Comparison of ENCODE assay signal across 2 cellular contexts in genomic region chr1:230086152-230086551, GRCh38.
TF ChIP-seq lines count a peak whose summit lies in the region.

No MANE protein-coding gene starts in this region.

TF ChIP-seq in IMR-90, 13 proteins besides CTCF, POLR2A, EP300 and RAD21:
- TF ChIP-seq MAFK (IDR thresholded peaks at IDR 0.05; ENCODE audit: low read depth, low read length), result no peak
- TF ChIP-seq SMC3 (IDR thresholded peaks at IDR 0.05; ENCODE audit: low read depth, low read length), result no peak
- no peak for TF ChIP-seq RFX5 (IDR thresholded peaks at IDR 0.05; ENCODE audit: low read depth, low read length)
- TF ChIP-seq USF2 (IDR thresholded peaks at IDR 0.05; ENCODE audit: low read depth, low read length), result no peak
- TF ChIP-seq MAZ (IDR thresholded peaks at IDR 0.05; ENCODE audit: borderline replicate concordance, low read depth, low read length), result no peak
- TF ChIP-seq RCOR1 (IDR thresholded peaks at IDR 0.05; ENCODE audit: insufficient replicate concordance, low read length), result no peak
- TF ChIP-seq NFE2L2 (IDR thresholded peaks at IDR 0.05; ENCODE audit: low read depth, low read length), result no peak
- no peak for TF ChIP-seq ELK1 (IDR thresholded peaks at IDR 0.05; ENCODE audit: borderline replicate concordance, low read depth, low read length)
- no peak for TF ChIP-seq FOS (IDR thresholded peaks at IDR 0.05; ENCODE audit: low read depth, low read length)
- TF ChIP-seq BHLHE40 (IDR thresholded peaks at IDR 0.05; ENCODE audit: low read depth, low read length), result no peak
- TF ChIP-seq CEBPB (IDR thresholded peaks at IDR 0.05; ENCODE audit: low read depth, low read length), result no peak

TF ChIP-seq in HEK293T, 16 proteins besides CTCF, POLR2A, EP300 and RAD21:
- no peak for TF ChIP-seq ZNF384 (IDR thresholded peaks at IDR 0.05)
- no peak for TF ChIP-seq FOXM1 (IDR thresholded peaks at IDR 0.05; ENCODE audit: borderline replicate concordance)
- no peak for TF ChIP-seq BHLHE40 (IDR thresholded peaks at IDR 0.05; ENCODE audit: borderline replicate concordance)
- no peak for TF ChIP-seq SUZ12 (IDR thresholded peaks at IDR 0.05)
- no peak for TF ChIP-seq SP1 (IDR thresholded peaks at IDR 0.05)
- TF ChIP-seq HDGF (IDR thresholded peaks at IDR 0.05; ENCODE audit: borderline replicate concordance), result no peak
- no peak for TF ChIP-seq ARNT (IDR thresholded peaks at IDR 0.05)
- TF ChIP-seq FOXK2 (IDR thresholded peaks at IDR 0.05), result no peak
- TF ChIP-seq L3MBTL2 (conservative IDR thresholded peaks at IDR 0.05), result no peak
- TF ChIP-seq PKNOX1 (IDR thresholded peaks at IDR 0.05), result no peak
- TF ChIP-seq LEF1 (IDR thresholded peaks at IDR 0.05; ENCODE audit: borderline replicate concordance), result no peak
- TF ChIP-seq CTBP1 (IDR thresholded peaks at IDR 0.05; ENCODE audit: borderline replicate concordance), result no peak
